ENCODE assay signal across 8 cellular contexts in the genomic region with DNA sequence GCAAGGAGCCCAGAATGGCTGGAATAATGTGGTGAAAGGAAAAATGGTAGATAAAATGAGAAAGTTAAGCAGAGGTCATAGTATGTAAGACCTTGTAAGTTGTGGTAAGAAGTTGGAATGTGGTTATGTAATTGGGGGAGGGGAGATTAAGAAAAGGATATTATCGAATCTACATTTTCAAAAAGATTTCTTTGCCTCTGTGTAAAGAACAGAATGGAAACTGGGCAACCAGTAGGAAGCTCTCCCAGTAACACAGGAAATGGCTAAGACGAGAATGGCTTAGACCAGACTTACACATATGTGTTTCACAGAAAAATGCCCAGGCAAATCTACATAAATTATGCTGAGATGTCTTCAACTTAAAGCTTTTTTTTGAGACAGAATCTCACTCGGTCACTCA. TPM values are rescaled to one million over a fixed set of nuclear protein-coding genes. Genes with fewer than 3 reads are reported as not detected.
DNase-seq lines count a peak whose midpoint lies in the region; ATAC-seq and TF ChIP-seq lines count a peak whose summit lies in the region.
"Had no signal": no experiment of that assay in that cellular context is flagged by ENCODE, and none has a peak within 500 bp of the region (broad histone marks: within the 10 kb centered on the region; RNA-seq: fewer than 3 reads in every experiment).

No MANE protein-coding gene starts in this region.

- H3K4me3 ChIP-seq in GM12865 (ENCODE audit: low read depth, low read length) = no peak overlapping the region
- H3K4me3 ChIP-seq: colonic mucosa had no signal

- no peak overlapping the region for H3K4me3 Mint-ChIP-seq in activated naive CD8-positive, alpha-beta T cell treated with anti-CD3 and anti-CD28 coated beads for 36 hours
- peak overlapping the region; percentile 61 for H3K4me3 Mint-ChIP-seq in natural killer cell treated with Interleukin-12 subunit alpha and Interleukin-12 subunit beta and Interleukin-15 and Interleukin-18, amount 100 ng/mL, for 72 hours

- H3K4me1 Mint-ChIP-seq in activated naive CD8-positive, alpha-beta T cell treated with anti-CD3 and anti-CD28 coated beads for 36 hours = peaks cover 49% of the 10 kb centered on the region
- peaks cover 46 to 53% of the 10 kb centered on the region in 2 donors for H3K4me1 Mint-ChIP-seq in natural killer cell treated with Interleukin-12 subunit alpha and Interleukin-12 subunit beta and Interleukin-15 and Interleukin-18, amount 100 ng/mL, for 72 hours (ENCODE audit: low read depth in 2 of 2)

- H3K27me3 Mint-ChIP-seq in activated naive CD8-positive, alpha-beta T cell treated with anti-CD3 and anti-CD28 coated beads for 36 hours = no peaks in the 10 kb centered on the region
- H3K27me3 Mint-ChIP-seq in natural killer cell treated with Interleukin-12 subunit alpha and Interleukin-12 subunit beta and Interleukin-15 and Interleukin-18, amount 100 ng/mL, for 72 hours = no peaks in the 10 kb centered on the region

- H3K9me3 Mint-ChIP-seq in activated naive CD8-positive, alpha-beta T cell treated with anti-CD3 and anti-CD28 coated beads for 36 hours = no peaks in the 10 kb centered on the region
- H3K9me3 Mint-ChIP-seq in natural killer cell treated with Interleukin-12 subunit alpha and Interleukin-12 subunit beta and Interleukin-15 and Interleukin-18, amount 100 ng/mL, for 72 hours = no peaks in the 10 kb centered on the region

- DNase-seq in GM12865 (ENCODE audit: low read depth) = peak; percentile 49
- DNase-seq in activated naive CD8-positive, alpha-beta T cell treated with anti-CD3 and anti-CD28 coated beads for 36 hours = no peak
- no peak for DNase-seq in natural killer cell treated with Interleukin-12 subunit alpha and Interleukin-12 subunit beta and Interleukin-15 and Interleukin-18, amount 100 ng/mL, for 72 hours (ENCODE audit: low spot score)
- no peak for DNase-seq in NCI-H510A (lab: John Stamatoyannopoulos, UW)
- no peak for DNase-seq in HT-29 (ENCODE audit: low spot score)
- DNase-seq in HEK293T (ENCODE audit: extremely low spot score) = no peak
- DNase-seq: colonic mucosa had no signal

- POLR2A ChIA-PET in HEK293T (lab: Yijun Ruan, JAX) = interaction anchor here (1.6 kb wide), 1 partner anchor 168 kb away, joined by 3 read pairs; the partner anchor contains the start of gene SLC30A6

- no peak for TF ChIP-seq CTCF in GM12865 (IDR thresholded peaks at IDR 0.05; ENCODE audit: insufficient read depth, low read depth, low read length, missing control alignments)

- ATAC-seq in HG03460 (IDR thresholded peaks at IDR 0.05; ENCODE audit: unreplicated experiment) = peak; percentile 52
- ATAC-seq in natural killer cell treated with Interleukin-12 subunit alpha and Interleukin-12 subunit beta and Interleukin-15 and Interleukin-18, amount 100 ng/mL, for 72 hours = peak; percentile 72 to 80

- CTCF ChIA-PET in HEK293T (lab: Yijun Ruan, JAX) = no interaction called here

- H3K36me3 Mint-ChIP-seq in activated naive CD8-positive, alpha-beta T cell treated with anti-CD3 and anti-CD28 coated beads for 36 hours = peaks cover 22% of the 10 kb centered on the region
- H3K36me3 Mint-ChIP-seq in natural killer cell treated with Interleukin-12 subunit alpha and Interleukin-12 subunit beta and Interleukin-15 and Interleukin-18, amount 100 ng/mL, for 72 hours = no peaks in the 10 kb centered on the region

- peak overlapping the region; percentile 12 for H3K27ac Mint-ChIP-seq in activated naive CD8-positive, alpha-beta T cell treated with anti-CD3 and anti-CD28 coated beads for 36 hours
- H3K27ac Mint-ChIP-seq in natural killer cell treated with Interleukin-12 subunit alpha and Interleukin-12 subunit beta and Interleukin-15 and Interleukin-18, amount 100 ng/mL, for 72 hours = peak overlapping the region; percentile 57

TF ChIP-seq in HEK293T, 16 proteins besides CTCF, POLR2A, EP300 and RAD21:
- TF ChIP-seq HDGF (IDR thresholded peaks at IDR 0.05; ENCODE audit: borderline replicate concordance) = no peak

RNA-seq across cellular contexts. Expression of gene MEMO1, which starts 13.2 kb away (rescaled TPM):
- 10 to 100 TPM; 62.2 to 62.8 TPM for total RNA-seq in activated naive CD8-positive, alpha-beta T cell treated with anti-CD3 and anti-CD28 coated beads for 36 hours
- total RNA-seq in natural killer cell treated with Interleukin-12 subunit alpha and Interleukin-12 subunit beta and Interleukin-15 and Interleukin-18, amount 100 ng/mL, for 72 hours = 10 to 100 TPM; 68.1 to 69.1 TPM
- 32.6 and 42.2 TPM in 2 replicates for total RNA-seq in HT-29 (2014; rRNA removed; shearing (Covaris generic))

RNA-seq across cellular contexts. Expression of gene DPY30, which starts 42.0 kb away (rescaled TPM):
- total RNA-seq in activated naive CD8-positive, alpha-beta T cell treated with anti-CD3 and anti-CD28 coated beads for 36 hours = 10 to 100 TPM; 69.4 to 72.5 TPM
- total RNA-seq in natural killer cell treated with Interleukin-12 subunit alpha and Interleukin-12 subunit beta and Interleukin-15 and Interleukin-18, amount 100 ng/mL, for 72 hours = 10 to 100 TPM; 40.4 to 58.8 TPM
- 61.4 and 63.7 TPM in 2 replicates for total RNA-seq in HT-29 (2014; rRNA removed; shearing (Covaris generic))
